Comparison of ENCODE assay signal across 9 cellular contexts in the genomic region with DNA sequence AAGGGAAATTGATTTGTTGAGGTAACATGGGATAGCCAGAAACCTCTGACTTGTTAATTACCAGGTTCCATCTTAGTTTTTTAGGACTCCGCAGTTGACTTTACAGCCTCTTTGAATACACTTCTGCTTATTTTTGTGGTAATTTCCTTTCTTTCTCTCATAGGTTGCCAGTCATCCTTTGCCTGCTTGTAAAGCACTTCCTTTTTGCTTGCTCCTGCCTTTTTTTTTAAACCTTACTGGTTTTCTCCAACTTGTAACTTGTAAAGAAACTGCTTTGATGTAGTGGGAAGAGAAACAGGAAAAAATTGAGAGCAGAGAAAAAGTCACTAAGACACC. TPM values are rescaled to one million over a fixed set of nuclear protein-coding genes. Genes with fewer than 3 reads are reported as not detected.
A peak's percentile ranks its signal among the peaks of the same experiment; 100 is the strongest.
DNase-seq lines count a peak whose midpoint lies in the region; ATAC-seq and TF ChIP-seq lines count a peak whose summit lies in the region.
"Had no signal": no experiment of that assay in that cellular context is flagged by ENCODE, and none has a peak within 500 bp of the region (broad histone marks: within the 10 kb centered on the region; RNA-seq: fewer than 3 reads in every experiment).

No MANE protein-coding gene starts in this region.

- ATAC-seq in effector memory CD8-positive, alpha-beta T cell (replicated peaks): no peak
- ATAC-seq in HG03196 (IDR thresholded peaks at IDR 0.05; ENCODE audit: unreplicated experiment): no peak
- ATAC-seq: esophagus mucosa had no signal

- H3K4me1 ChIP-seq in rectal smooth muscle tissue (ENCODE audit: control insufficient read depth, insufficient read depth, low read length) (peaks cover 2% of the 10 kb centered on the region), uterus (peaks cover 5 to 9% of the 10 kb centered on the region in 2 donors)

- no peak overlapping the region for H3K9ac ChIP-seq in rectal smooth muscle tissue (ENCODE audit: low read length)

- peaks cover 33 to 42% of the 10 kb centered on the region in 2 donors for H3K4me1 Mint-ChIP-seq in effector memory CD8-positive, alpha-beta T cell (ENCODE audit: low read depth in 2 of 2)

- no peaks in the 10 kb centered on the region for H3K36me3 ChIP-seq in rectal smooth muscle tissue (ENCODE audit: control insufficient read depth, insufficient read depth, low read length)
- H3K36me3 ChIP-seq in uterus: no peaks in the 10 kb centered on the region

- TF ChIP-seq CTCF in NB4 (IDR thresholded peaks at IDR 0.05; ENCODE audit: low read depth, low read length) (no peak), uterus (IDR thresholded peaks at IDR 0.05) (no peak)

- peak overlapping the region; percentile 88 for H3K4me3 Mint-ChIP-seq in effector memory CD8-positive, alpha-beta T cell

- no peaks in the 10 kb centered on the region for H3K9me3 ChIP-seq in uterus

- TF ChIP-seq POLR2A in NB4 (IDR thresholded peaks at IDR 0.05; ENCODE audit: extremely low read depth, insufficient read length) (no peak), uterus (IDR thresholded peaks at IDR 0.05) (no peak)

- DNase-seq in NB4 (ENCODE audit: low read depth): no peak
- no peak for DNase-seq in effector memory CD8-positive, alpha-beta T cell
- DNase-seq in dedifferentiated amniotic fluid mesenchymal stem cell (ENCODE audit: extremely low spot score): no peak
- DNase-seq in GM19238 (ENCODE audit: insufficient read length, low spot score): no peak
- DNase-seq in uterus: no peak

- H3K27ac ChIP-seq in rectal smooth muscle tissue (ENCODE audit: low read depth, low read length) (no peak overlapping the region), uterus (no peak overlapping the region)

- H3K27ac Mint-ChIP-seq in effector memory CD8-positive, alpha-beta T cell: peak overlapping the region; percentile 65 to 95

- no peaks in the 10 kb centered on the region for H3K27me3 Mint-ChIP-seq in effector memory CD8-positive, alpha-beta T cell

- peak overlapping the region; percentile 75 for H3K4me3 ChIP-seq in GM08714 (ENCODE audit: low read length)
- peak overlapping the region; percentile 79 for H3K4me3 ChIP-seq in NB4 (ENCODE audit: low read depth, low read length)
- H3K4me3 ChIP-seq in rectal smooth muscle tissue (ENCODE audit: low read length): peak overlapping the region; percentile 38
- no peak overlapping the region for H3K4me3 ChIP-seq in uterus

- H3K27me3 ChIP-seq in rectal smooth muscle tissue (ENCODE audit: control insufficient read depth, insufficient read depth, low read length) (no peaks in the 10 kb centered on the region), uterus (no peaks in the 10 kb centered on the region)

- intact Hi-C loops in uterus (cut with DNase I; ENCODE audit: low total_unique reads): no loop called here

- H3K36me3 Mint-ChIP-seq in effector memory CD8-positive, alpha-beta T cell (ENCODE audit: insufficient read depth): peaks cover 48% of the 10 kb centered on the region

- H3K9me3 Mint-ChIP-seq in effector memory CD8-positive, alpha-beta T cell: no peaks in the 10 kb centered on the region

RNA-seq across cellular contexts. Expression of gene PGK1, which starts 2.6 kb away (rescaled TPM):
- 100 to 1,000 TPM in 3 of 4 donors, 10 to 100 TPM in 1; 84.5 to 151 (median 132) TPM for total RNA-seq in uterus

RNA-seq across cellular contexts. Expression of gene TAF9B, which starts 32.8 kb away (rescaled TPM):
- 10 to 100 TPM; 10.2 to 44.2 (median 32.2) TPM for total RNA-seq in uterus

Comparison
In these comparisons a context has a peak if more than half of its experiments do, and no peak if none do; other contexts are left out.
1. H3K4me3 ChIP-seq: peak in GM08714 (single experiment), NB4 (single experiment) and rectal smooth muscle tissue (single experiment); none in uterus (0 of 2).